Comparison of ENCODE assay signal across 11 cellular contexts in the genomic region with DNA sequence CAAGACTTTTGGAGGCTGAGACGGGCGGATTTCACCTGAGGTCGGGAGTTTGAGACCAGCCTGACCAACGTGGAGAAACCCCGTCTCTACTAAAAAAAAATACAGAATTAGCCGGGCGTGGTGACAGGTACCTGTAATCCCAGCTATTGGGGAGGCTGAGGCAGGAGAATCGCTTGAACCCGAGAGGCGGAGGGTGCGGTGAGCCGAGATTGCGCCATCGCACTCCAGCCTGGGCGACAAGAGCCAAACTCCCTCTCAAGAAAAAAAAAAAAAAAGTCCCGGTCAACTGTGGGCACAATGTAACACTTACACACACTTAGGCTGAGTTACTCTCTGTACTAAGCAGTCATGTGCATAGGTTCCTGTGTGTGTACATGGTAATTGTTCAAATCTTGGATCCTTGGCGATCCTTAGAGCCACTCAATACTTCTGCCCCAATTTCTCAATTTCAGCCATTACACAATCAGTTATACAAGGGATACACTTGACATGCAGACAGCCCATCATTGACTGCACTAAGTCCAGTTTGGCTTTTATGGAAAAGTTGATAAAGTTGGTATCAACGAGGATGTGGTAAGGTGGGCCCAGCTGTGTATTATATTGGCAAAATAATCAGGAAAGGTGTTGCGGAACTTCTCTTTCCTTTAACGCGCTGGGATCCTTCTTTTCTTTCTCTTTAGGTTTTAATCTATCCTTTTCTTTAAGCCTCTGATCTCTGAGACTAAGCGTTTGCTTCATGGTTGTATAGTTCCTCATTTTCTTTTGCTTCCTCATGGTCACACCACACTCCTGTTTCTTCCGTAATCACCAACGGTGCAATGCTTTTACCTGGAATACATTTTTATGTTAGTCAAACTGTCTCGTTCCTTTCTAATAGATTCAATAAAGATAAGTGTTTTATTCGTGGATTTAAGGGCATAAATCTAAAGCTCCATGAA. TPM values are rescaled to one million over a fixed set of nuclear protein-coding genes. Genes with fewer than 3 reads are reported as not detected.
DNase-seq lines count a peak whose midpoint lies in the region; ATAC-seq, FAIRE-seq and TF ChIP-seq lines count a peak whose summit lies in the region.
"Had no signal": no experiment of that assay in that cellular context is flagged by ENCODE, and none has a peak within 500 bp of the region (broad histone marks: within the 10 kb centered on the region; RNA-seq: fewer than 3 reads in every experiment).

No MANE protein-coding gene starts in this region.

- H3K4me1 ChIP-seq in fibroblast of lung (ENCODE audit: control insufficient read depth, extremely low read depth, insufficient read depth, low read length): peaks cover 25% of the 10 kb centered on the region
- peaks cover 0 to 13% (median 0%) of the 10 kb centered on the region in 3 donors for H3K4me1 ChIP-seq in pancreas

- no peak overlapping the region for H2AFZ ChIP-seq in fibroblast of lung (ENCODE audit: low read length)

- no peak for DNase-seq in GM12892 (ENCODE audit: insufficient read length)
- DNase-seq in SIG-M5 (lab: John Stamatoyannopoulos, UW): peak; percentile 73
- DNase-seq in fibroblast of lung (ENCODE audit: low read depth in 2 of 2): peak in 1 of 2 donors; percentile 69
- DNase-seq in pancreas: no peak
- DNase-seq in T-helper 9 cell: no peak
- DNase-seq in DMS53 treated with DMSO at 0.1 percent for 48 hours (lab: John Stamatoyannopoulos, UW; ENCODE audit: unreplicated experiment): no peak
- no peak for DNase-seq in cerebellar nuclear complex (lab: John Stamatoyannopoulos, UW)
- no peak for DNase-seq in stimulated activated CD4-positive, alpha-beta T cell treated with anti-CD3 and anti-CD28 coated beads, Interleukin-2, amount 100 ng/mL, for 24 hours
- DNase-seq: activated naive CD8-positive, alpha-beta T cell treated with anti-CD3 and anti-CD28 coated beads, Interleukin-2, amount 50 U/mL, for 24 hours; NCI-H748 treated with DMSO at 0.1 percent for 48 hours; nucleus accumbens had no signal

- H3K27me3 ChIP-seq in fibroblast of lung (ENCODE audit: control insufficient read depth, insufficient read depth, low read length) (no peaks in the 10 kb centered on the region), pancreas (no peaks in the 10 kb centered on the region)

- TF ChIP-seq CTCF in fibroblast of lung (conservative IDR thresholded peaks at IDR 0.05 in 1 of 2, IDR thresholded peaks at IDR 0.05 in 1 of 2; ENCODE audit: low read depth in 1 of 2, low read length in 2 of 2): no peak
- TF ChIP-seq CTCF in pancreas (IDR thresholded peaks at IDR 0.05): no peak

- H3K9me3 ChIP-seq in fibroblast of lung (ENCODE audit: control insufficient read depth, insufficient read depth, low read depth, low read length) (no peaks in the 10 kb centered on the region), pancreas (no peaks in the 10 kb centered on the region)

- peak; percentile 79 for FAIRE-seq in GM12892 (lab: Jason Lieb, UNC)
- no peak for FAIRE-seq in pancreas (lab: Jason Lieb, UNC)

- no peak for TF ChIP-seq POLR2A in GM12892 (IDR thresholded peaks at IDR 0.05; ENCODE audit: low read depth, low read length)

- H3K27ac ChIP-seq in fibroblast of lung (ENCODE audit: insufficient read depth, low read length) (peak overlapping the region; percentile 36), pancreas (peak overlapping the region in 2 of 4 donors; percentile 55 to 69)

- 84 to 85% methylated on average over 26 of the region's 26 CpGs for WGBS in pancreas, 2 donors

- peaks cover 33% of the 10 kb centered on the region for H3K79me2 ChIP-seq in fibroblast of lung (ENCODE audit: control insufficient read depth, insufficient read depth, low read length)

- intact Hi-C loops in pancreas (cut with DNase I): no loop called here

- H3K4me3 ChIP-seq in fibroblast of lung (replicated peaks in 1 of 4; ENCODE audit: control extremely low read depth in 1 of 4, insufficient read depth in 1 of 4, low read depth in 3 of 4, low read length in 4 of 4) (peak overlapping the region in 1 of 4 experiments; percentile 32), pancreas (no peak overlapping the region)

- no peaks in the 10 kb centered on the region for H4K20me1 ChIP-seq in fibroblast of lung (ENCODE audit: control insufficient read depth, extremely low read depth, insufficient read depth, low read length)

- H3K9ac ChIP-seq in fibroblast of lung (ENCODE audit: insufficient read depth, low read length): no peak overlapping the region

- ATAC-seq in pancreas: peak in 3 of 4 donors; percentile 26 to 67 (median 54)
- ATAC-seq: activated naive CD8-positive, alpha-beta T cell treated with anti-CD3 and anti-CD28 coated beads, Interleukin-2, amount 50 U/mL, for 24 hours had no signal

- H3K36me3 ChIP-seq in fibroblast of lung (ENCODE audit: control insufficient read depth, insufficient read depth, low read length): no peaks in the 10 kb centered on the region
- peaks cover 0 to 12% (median 0%) of the 10 kb centered on the region in 3 donors for H3K36me3 ChIP-seq in pancreas

- H3K4me2 ChIP-seq in fibroblast of lung (ENCODE audit: extremely low read depth, insufficient read depth, low read length): peak overlapping the region; percentile 21

RNA-seq across cellular contexts. Expression of a gene that starts 11.8 kb away (rescaled TPM):
- 21.1 TPM for polyA plus RNA-seq in GM12892 (2012; ENCODE audit: missing spikeins)
- total RNA-seq in fibroblast of lung (53.2 and 72.7 TPM in 2 replicates), pancreas (10 to 100 TPM; 24.3 to 37.1 (median 28.2) TPM)
- polyA plus RNA-seq in fibroblast of lung (27.0 and 34.8 TPM in 2 replicates), pancreas (10 to 100 TPM; 29.4 to 33.4 TPM)
- polyA plus RNA-seq in fibroblast of lung (2012): 21.6 and 23.8 TPM in 2 replicates
- 5.0 and 8.2 TPM in 2 replicates for polyA minus RNA-seq in fibroblast of lung (ENCODE audit: low replicate concordance)

RNA-seq across cellular contexts. Expression of a gene that starts 12.5 kb away (rescaled TPM):
- 33.4 TPM for polyA plus RNA-seq in GM12892 (2012; ENCODE audit: missing spikeins)
- total RNA-seq in fibroblast of lung (75.2 and 86.0 TPM in 2 replicates), pancreas (10 to 100 TPM in 2 of 6 donors, 1 to 10 TPM in 4; 5.0 to 27.4 (median 7.7) TPM)
- polyA plus RNA-seq in fibroblast of lung (84.8 and 92.0 TPM in 2 replicates), pancreas (1 to 10 TPM; 5.0 to 5.8 TPM)
- 45.7 and 49.6 TPM in 2 replicates for polyA plus RNA-seq in fibroblast of lung (2012)
- 33.9 and 38.8 TPM in 2 replicates for polyA minus RNA-seq in fibroblast of lung (ENCODE audit: low replicate concordance)
